In the genomic region with DNA sequence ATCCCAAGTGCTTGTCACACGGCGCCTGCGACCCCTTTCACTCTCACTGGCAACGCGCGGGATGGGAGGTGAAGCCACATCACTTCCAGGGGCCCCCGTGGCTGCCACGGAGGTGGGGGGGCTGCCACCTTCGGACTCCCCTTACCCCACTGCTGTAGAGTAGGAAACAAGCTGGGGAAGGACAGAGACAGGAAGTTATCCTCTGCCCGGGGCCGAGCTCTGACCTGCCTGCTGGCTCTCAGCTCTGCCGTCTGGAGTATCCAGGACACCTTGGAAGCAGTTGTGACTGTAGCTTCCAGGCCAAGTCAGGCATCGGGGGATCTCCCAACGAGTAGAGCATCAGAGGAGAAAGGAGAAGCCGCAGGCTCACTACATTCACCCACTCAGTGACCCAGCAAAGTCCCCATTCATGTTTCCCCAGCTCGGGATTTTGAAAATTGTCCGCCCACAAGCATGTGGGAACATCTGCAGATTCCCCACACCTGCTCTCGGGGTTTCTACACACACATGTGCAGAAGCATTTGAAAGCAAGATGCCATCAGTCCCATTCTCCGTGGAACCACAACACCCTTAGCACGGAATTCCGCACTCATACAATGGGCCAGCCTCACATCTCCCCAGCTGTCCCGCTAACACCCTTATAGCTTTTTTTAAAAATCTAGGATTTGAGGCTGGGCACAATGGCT, we compare ENCODE assay signal across 9 cellular contexts. TPM values are rescaled to one million over a fixed set of nuclear protein-coding genes. Genes with fewer than 3 reads are reported as not detected.
A peak's percentile ranks its signal among the peaks of the same experiment; 100 is the strongest.
DNase-seq lines count a peak whose midpoint lies in the region; ATAC-seq, FAIRE-seq and TF ChIP-seq lines count a peak whose summit lies in the region.
"Had no signal": no experiment of that assay in that cellular context is flagged by ENCODE, and none has a peak within 500 bp of the region (broad histone marks: within the 10 kb centered on the region; RNA-seq: fewer than 3 reads in every experiment).

No MANE protein-coding gene starts in this region.

- H3K4me3 ChIP-seq in HepG2 (replicated peaks in 1 of 3; ENCODE audit: insufficient read depth in 1 of 3, low read depth in 2 of 3, low read length in 3 of 3) (peak overlapping the region in 2 of 3 experiments; percentile 31 to 55; a peak in 2 of 6 replicates), transverse colon (peak overlapping the region in 3 of 4 donors; percentile 33 to 52 (median 35))
- H3K4me3 ChIP-seq: body of pancreas had no signal

- no peak for FAIRE-seq in HepG2 (lab: Jason Lieb, UNC)

- POLR2A ChIA-PET in HepG2 (lab: Yijun Ruan, JAX): no interaction called here

- TF ChIP-seq CTCF in HepG2 (CRISPR knock-in tag; IDR thresholded peaks at IDR 0.05) (no peak), transverse colon (IDR thresholded peaks at IDR 0.05) (no peak)

- H3K36me3 ChIP-seq in HepG2 (replicated peaks in 1 of 2; ENCODE audit: control insufficient read depth in 1 of 2, insufficient read depth in 2 of 2, low read length in 2 of 2) (no peaks in the 10 kb centered on the region), transverse colon (no peaks in the 10 kb centered on the region)

- H3K4me3 Mint-ChIP-seq in activated T-cell treated with anti-CD3 and anti-CD28 coated beads, Interleukin-2, amount 50 U/mL, for 24 hours: peak overlapping the region; percentile 54
- peak overlapping the region; percentile 27 for H3K4me3 Mint-ChIP-seq in activated naive CD8-positive, alpha-beta T cell

- TF ChIP-seq POLR2A in HepG2 (IDR thresholded peaks at IDR 0.05; ENCODE audit: insufficient read depth in 1 of 2, low read depth in 2 of 2, low read length in 2 of 2) (no peak), transverse colon (IDR thresholded peaks at IDR 0.05) (no peak)

- in situ Hi-C loops in HepG2 (cut with HindIII; ENCODE audit: extremely low pct_ligation_motif_present, low pct_unique_long_range_greater_than_20kb) (no loop called here), transverse colon (cut with MboI; ENCODE audit: low pct_ligation_motif_present in 1 of 4, low pct_unique_long_range_greater_than_20kb in 1 of 4, low sequenced_read_pairs in 3 of 4) (loop anchor here in 1 of 4 donors (25.0 kb wide), 1 partner anchor 93 kb away; a partner anchor contains a TSS)

- no peak overlapping the region for H3K27ac Mint-ChIP-seq in activated T-cell treated with anti-CD3 and anti-CD28 coated beads, Interleukin-2, amount 50 U/mL, for 24 hours
- no peak overlapping the region for H3K27ac Mint-ChIP-seq in activated naive CD8-positive, alpha-beta T cell

- intact Hi-C loops in HepG2 (cut with micrococcal nuclease; ENCODE audit: unreplicated experiment): no loop called here
- intact Hi-C loops in transverse colon (cut with DNase I; ENCODE audit: low total_unique reads): no loop called here

- ATAC-seq in HepG2 (peak; percentile 44), HG03139 (IDR thresholded peaks at IDR 0.05; ENCODE audit: unreplicated experiment) (no peak)

- DNase-seq in activated T-cell treated with anti-CD3 and anti-CD28 coated beads, Interleukin-2, amount 50 U/mL, for 24 hours: no peak
- DNase-seq in activated T-cell treated with anti-CD3 and anti-CD28 coated beads, Interleukin-2, amount 50 U/mL, for 48 hours: no peak
- DNase-seq in HepG2 (ENCODE audit: low spot score) (no peak), transverse colon (no peak), SW480 (ENCODE audit: low spot score) (no peak)
- DNase-seq in activated CD4-positive, alpha-beta T cell treated with anti-CD3 and anti-CD28 coated beads for 1 hour: no peak

- H3K4me2 ChIP-seq in HepG2 (ENCODE audit: low read depth, low read length): peak overlapping the region; percentile 62

- TF ChIP-seq RAD21 in HepG2 (CRISPR knock-in tag; IDR thresholded peaks at IDR 0.05): no peak

- BruUV-seq in HepG2 (replicated peaks; lab: Mats Ljungman, UMichigan): no TSS peak

- H3K27me3 ChIP-seq in HepG2 (ENCODE audit: control insufficient read depth in 1 of 2, insufficient read depth in 2 of 2, low read length in 2 of 2) (peaks cover 4 to 29% of the 10 kb centered on the region in 2 experiments; a peak in 4 of 5 replicates), transverse colon (no peaks in the 10 kb centered on the region)
- H3K27me3 ChIP-seq: body of pancreas had no signal

- H4K20me1 ChIP-seq in HepG2 (ENCODE audit: insufficient read depth, low read length): no peaks in the 10 kb centered on the region

- H3K9me3 ChIP-seq in HepG2 (ENCODE audit: low read length): no peaks in the 10 kb centered on the region
- H3K9me3 ChIP-seq in transverse colon: no peaks in the 10 kb centered on the region
- H3K9me3 ChIP-seq: body of pancreas had no signal

- H3K36me3 Mint-ChIP-seq in activated T-cell treated with anti-CD3 and anti-CD28 coated beads, Interleukin-2, amount 50 U/mL, for 24 hours (ENCODE audit: low read depth): no peaks in the 10 kb centered on the region
- no peaks in the 10 kb centered on the region for H3K36me3 Mint-ChIP-seq in activated naive CD8-positive, alpha-beta T cell

- no peaks in the 10 kb centered on the region for H3K79me2 ChIP-seq in HepG2 (ENCODE audit: insufficient read depth, low read length)

- no peak for TF ChIP-seq EP300 in HepG2 (IDR thresholded peaks at IDR 0.05; ENCODE audit: low read depth in 2 of 2, low read length in 2 of 2)
- no peak for TF ChIP-seq EP300 in HepG2 (CRISPR knock-in tag; IDR thresholded peaks at IDR 0.05; ENCODE audit: borderline replicate concordance)
- no peak for TF ChIP-seq EP300 in transverse colon (IDR thresholded peaks at IDR 0.05; ENCODE audit: low read depth)

- H2AFZ ChIP-seq in HepG2 (ENCODE audit: low read length): no peak overlapping the region

- CTCF ChIA-PET in HepG2 (lab: Yijun Ruan, JAX; ENCODE audit: low intra/inter-chr PET ratio, low total read pairs): no interaction called here

- H3K27ac ChIP-seq in HepG2 (ENCODE audit: extremely low read length, insufficient read depth, low read length) (no peak overlapping the region), transverse colon (peak overlapping the region in 1 of 4 donors; percentile 45)
- H3K27ac ChIP-seq: body of pancreas had no signal

- peaks cover 48% of the 10 kb centered on the region for H3K4me1 Mint-ChIP-seq in activated T-cell treated with anti-CD3 and anti-CD28 coated beads, Interleukin-2, amount 50 U/mL, for 24 hours (ENCODE audit: low read depth)
- H3K4me1 Mint-ChIP-seq in activated naive CD8-positive, alpha-beta T cell (ENCODE audit: low read depth): peaks cover 44% of the 10 kb centered on the region

- WGBS in HepG2 (ENCODE audit: low lambda C conversion rate): 30% methylated on average over 2 of the region's 22 CpGs
- WGBS in transverse colon (ENCODE audit: low coverage in 1 of 2), 2 donors: 62% methylated on average over 22 of the region's 22 CpGs; no CpG with 5 or more reads in 1 of the 2 donors

- peaks cover 62% of the 10 kb centered on the region for H3K27me3 Mint-ChIP-seq in activated T-cell treated with anti-CD3 and anti-CD28 coated beads, Interleukin-2, amount 50 U/mL, for 24 hours
- no peaks in the 10 kb centered on the region for H3K27me3 Mint-ChIP-seq in activated naive CD8-positive, alpha-beta T cell

- H3K4me1 ChIP-seq in HepG2 (ENCODE audit: insufficient read depth, low read length) (0 out of 2 replicates have a peak, but pooled peaks cover 6% of the 10 kb centered on the region), transverse colon (peaks cover 0 to 9% (median 3%) of the 10 kb centered on the region in 4 donors)

- H3K9ac ChIP-seq in HepG2 (ENCODE audit: insufficient read depth, low read depth, low read length): no peak overlapping the region

- no peaks in the 10 kb centered on the region for H3K9me3 Mint-ChIP-seq in activated T-cell treated with anti-CD3 and anti-CD28 coated beads, Interleukin-2, amount 50 U/mL, for 24 hours
- H3K9me3 Mint-ChIP-seq in activated naive CD8-positive, alpha-beta T cell (ENCODE audit: low read depth): no peaks in the 10 kb centered on the region

RNA-seq across cellular contexts. Expression of a gene that starts 10.8 kb away (rescaled TPM):
- total RNA-seq in HepG2 (2016; rRNA removed; fragmentation: Illumina TruSeq; extraction: Trizol) (not detected in 2 replicates), transverse colon (1 to 10 TPM; 2.0 to 6.6 (median 4.2) TPM)
- not detected in 2 replicates for total RNA-seq in HepG2 (2016; cell fraction: cytosol; rRNA removed; fragmentation: Illumina TruSeq; extraction: Trizol; ENCODE audit: low read depth)
- not detected in 2 replicates for total RNA-seq in HepG2 (2016; cell fraction: insoluble cytoplasmic fraction; rRNA removed; fragmentation: Illumina TruSeq; extraction: Trizol)
- not detected in 2 replicates for total RNA-seq in HepG2 (2016; cell fraction: membrane; rRNA removed; fragmentation: Illumina TruSeq; extraction: Trizol)
- not detected in 2 replicates for total RNA-seq in HepG2 (2016; cell fraction: nucleus; rRNA removed; fragmentation: Illumina TruSeq; extraction: Trizol)
- polyA plus RNA-seq in HepG2 (2011; rRNA removed): 0.03 TPM in 1 of 2 replicates, not detected in the other
- polyA plus RNA-seq in HepG2 (2011; cell fraction: cytosol; rRNA removed): 0.08 TPM in 1 of 2 replicates, not detected in the other
- polyA plus RNA-seq in HepG2 (2011; cell fraction: nucleus; rRNA removed): 0.21 and 0.28 TPM in 2 replicates
- 0.04 TPM in 1 of 2 replicates, not detected in the other for polyA plus RNA-seq in HepG2 (2012)
- not detected in 2 replicates for polyA plus RNA-seq in HepG2 (2016; cell fraction: cytosol; fragmentation: Illumina TruSeq; extraction: Trizol; ENCODE audit: low read depth)
- polyA plus RNA-seq in HepG2 (2016; cell fraction: insoluble cytoplasmic fraction; fragmentation: Illumina TruSeq; extraction: Trizol; ENCODE audit: low read depth): not detected in 2 replicates
- not detected in 2 replicates for polyA plus RNA-seq in HepG2 (2016; cell fraction: membrane; fragmentation: Illumina TruSeq; extraction: Trizol; ENCODE audit: low read depth)
- not detected in 2 replicates for polyA plus RNA-seq in HepG2 (2016; cell fraction: nucleus; fragmentation: Illumina TruSeq; extraction: Trizol; ENCODE audit: insufficient read depth, low read depth)
- polyA minus RNA-seq in HepG2 (2011; rRNA and poly(A)+ RNA removed; ENCODE audit: low replicate concordance): not detected in 2 replicates
- polyA minus RNA-seq in HepG2 (2011; cell fraction: cytosol; rRNA and poly(A)+ RNA removed): not detected in 2 replicates
- not detected in 2 replicates for polyA minus RNA-seq in HepG2 (2011; cell fraction: nucleus; rRNA and poly(A)+ RNA removed)

RNA-seq across cellular contexts. Expression of a gene that starts 25.1 kb away (rescaled TPM):
- total RNA-seq in HepG2 (2016; rRNA removed; fragmentation: Illumina TruSeq; extraction: Trizol): 124 and 214 TPM in 2 replicates
- 180 and 198 TPM in 2 replicates for total RNA-seq in HepG2 (2016; cell fraction: cytosol; rRNA removed; fragmentation: Illumina TruSeq; extraction: Trizol; ENCODE audit: low read depth)
- total RNA-seq in HepG2 (2016; cell fraction: insoluble cytoplasmic fraction; rRNA removed; fragmentation: Illumina TruSeq; extraction: Trizol): 138 and 213 TPM in 2 replicates
- total RNA-seq in HepG2 (2016; cell fraction: membrane; rRNA removed; fragmentation: Illumina TruSeq; extraction: Trizol): 175 and 187 TPM in 2 replicates
- 143 and 151 TPM in 2 replicates for total RNA-seq in HepG2 (2016; cell fraction: nucleus; rRNA removed; fragmentation: Illumina TruSeq; extraction: Trizol)
- polyA plus RNA-seq in HepG2 (2011; rRNA removed): 288 and 319 TPM in 2 replicates
- polyA plus RNA-seq in HepG2 (2011; cell fraction: cytosol; rRNA removed): 276 and 476 TPM in 2 replicates
- polyA plus RNA-seq in HepG2 (2011; cell fraction: nucleus; rRNA removed): 234 and 252 TPM in 2 replicates
- 198 and 204 TPM in 2 replicates for polyA plus RNA-seq in HepG2 (2012)
- polyA plus RNA-seq in HepG2 (2016; cell fraction: cytosol; fragmentation: Illumina TruSeq; extraction: Trizol; ENCODE audit: low read depth): 201 and 218 TPM in 2 replicates
- polyA plus RNA-seq in HepG2 (2016; cell fraction: insoluble cytoplasmic fraction; fragmentation: Illumina TruSeq; extraction: Trizol; ENCODE audit: low read depth): 141 and 145 TPM in 2 replicates
- 192 and 200 TPM in 2 replicates for polyA plus RNA-seq in HepG2 (2016; cell fraction: membrane; fragmentation: Illumina TruSeq; extraction: Trizol; ENCODE audit: low read depth)
- 301 and 315 TPM in 2 replicates for polyA plus RNA-seq in HepG2 (2016; cell fraction: nucleus; fragmentation: Illumina TruSeq; extraction: Trizol; ENCODE audit: insufficient read depth, low read depth)
- polyA minus RNA-seq in HepG2 (2011; rRNA and poly(A)+ RNA removed; ENCODE audit: low replicate concordance): 172 and 203 TPM in 2 replicates
- 187 and 225 TPM in 2 replicates for polyA minus RNA-seq in HepG2 (2011; cell fraction: cytosol; rRNA and poly(A)+ RNA removed)
- 34.9 TPM in 2 replicates for polyA minus RNA-seq in HepG2 (2011; cell fraction: nucleus; rRNA and poly(A)+ RNA removed)
- 100 to 1,000 TPM in 2 of 4 donors, 10 to 100 TPM in 2; 16.1 to 165 (median 95.8) TPM for total RNA-seq in transverse colon

RNA-seq across cellular contexts. Expression of a gene that starts 25.4 kb away (rescaled TPM):
- total RNA-seq in HepG2 (2016; rRNA removed; fragmentation: Illumina TruSeq; extraction: Trizol) (16.2 and 18.7 TPM in 2 replicates), transverse colon (100 to 1,000 TPM in 2 of 4 donors, 10 to 100 TPM in 2; 77.5 to 203 (median 117) TPM)
- total RNA-seq in HepG2 (2016; cell fraction: cytosol; rRNA removed; fragmentation: Illumina TruSeq; extraction: Trizol; ENCODE audit: low read depth): 13.0 and 13.1 TPM in 2 replicates
- 17.8 and 20.1 TPM in 2 replicates for total RNA-seq in HepG2 (2016; cell fraction: insoluble cytoplasmic fraction; rRNA removed; fragmentation: Illumina TruSeq; extraction: Trizol)
- 8.6 and 11.1 TPM in 2 replicates for total RNA-seq in HepG2 (2016; cell fraction: membrane; rRNA removed; fragmentation: Illumina TruSeq; extraction: Trizol)
- total RNA-seq in HepG2 (2016; cell fraction: nucleus; rRNA removed; fragmentation: Illumina TruSeq; extraction: Trizol): 12.0 and 15.0 TPM in 2 replicates
- 35.5 and 36.0 TPM in 2 replicates for polyA plus RNA-seq in HepG2 (2011; rRNA removed)
- polyA plus RNA-seq in HepG2 (2011; cell fraction: cytosol; rRNA removed): 26.8 and 43.0 TPM in 2 replicates
- polyA plus RNA-seq in HepG2 (2011; cell fraction: nucleus; rRNA removed): 101 and 115 TPM in 2 replicates
- polyA plus RNA-seq in HepG2 (2012): 19.4 and 20.6 TPM in 2 replicates
- 11.0 and 12.1 TPM in 2 replicates for polyA plus RNA-seq in HepG2 (2016; cell fraction: cytosol; fragmentation: Illumina TruSeq; extraction: Trizol; ENCODE audit: low read depth)
- polyA plus RNA-seq in HepG2 (2016; cell fraction: insoluble cytoplasmic fraction; fragmentation: Illumina TruSeq; extraction: Trizol; ENCODE audit: low read depth): 24.4 and 28.5 TPM in 2 replicates
- 10.0 and 10.7 TPM in 2 replicates for polyA plus RNA-seq in HepG2 (2016; cell fraction: membrane; fragmentation: Illumina TruSeq; extraction: Trizol; ENCODE audit: low read depth)
- polyA plus RNA-seq in HepG2 (2016; cell fraction: nucleus; fragmentation: Illumina TruSeq; extraction: Trizol; ENCODE audit: insufficient read depth, low read depth): 28.9 and 29.2 TPM in 2 replicates
- polyA minus RNA-seq in HepG2 (2011; rRNA and poly(A)+ RNA removed; ENCODE audit: low replicate concordance): 56.4 and 152 TPM in 2 replicates
- 11.8 and 17.8 TPM in 2 replicates for polyA minus RNA-seq in HepG2 (2011; cell fraction: cytosol; rRNA and poly(A)+ RNA removed)
- polyA minus RNA-seq in HepG2 (2011; cell fraction: nucleus; rRNA and poly(A)+ RNA removed): 16.5 and 18.6 TPM in 2 replicates

RNA-seq across cellular contexts. Expression of a gene that starts 38.7 kb away (rescaled TPM):
- total RNA-seq in HepG2 (2016; rRNA removed; fragmentation: Illumina TruSeq; extraction: Trizol) (0.22 TPM in 1 of 2 replicates, not detected in the other), transverse colon (1 to 10 TPM in 2 of 4 donors, under 1 TPM in 2; 0.64 to 3.8 (median 1.3) TPM)
- total RNA-seq in HepG2 (2016; cell fraction: cytosol; rRNA removed; fragmentation: Illumina TruSeq; extraction: Trizol; ENCODE audit: low read depth): not detected in 2 replicates
- 0.09 TPM in 1 of 2 replicates, not detected in the other for total RNA-seq in HepG2 (2016; cell fraction: insoluble cytoplasmic fraction; rRNA removed; fragmentation: Illumina TruSeq; extraction: Trizol)
- total RNA-seq in HepG2 (2016; cell fraction: membrane; rRNA removed; fragmentation: Illumina TruSeq; extraction: Trizol): 0.07 TPM in 1 of 2 replicates, not detected in the other
- not detected in 2 replicates for total RNA-seq in HepG2 (2016; cell fraction: nucleus; rRNA removed; fragmentation: Illumina TruSeq; extraction: Trizol)
- 0.10 and 0.30 TPM in 2 replicates for polyA plus RNA-seq in HepG2 (2011; rRNA removed)
- 0.03 and 0.13 TPM in 2 replicates for polyA plus RNA-seq in HepG2 (2011; cell fraction: cytosol; rRNA removed)
- 0.93 and 2.1 TPM in 2 replicates for polyA plus RNA-seq in HepG2 (2011; cell fraction: nucleus; rRNA removed)
- 0.07 and 0.15 TPM in 2 replicates for polyA plus RNA-seq in HepG2 (2012)
- 0.16 and 0.37 TPM in 2 replicates for polyA plus RNA-seq in HepG2 (2016; cell fraction: cytosol; fragmentation: Illumina TruSeq; extraction: Trizol; ENCODE audit: low read depth)
- not detected in 2 replicates for polyA plus RNA-seq in HepG2 (2016; cell fraction: insoluble cytoplasmic fraction; fragmentation: Illumina TruSeq; extraction: Trizol; ENCODE audit: low read depth)
- polyA plus RNA-seq in HepG2 (2016; cell fraction: membrane; fragmentation: Illumina TruSeq; extraction: Trizol; ENCODE audit: low read depth): 0.14 TPM in 1 of 2 replicates, not detected in the other
- polyA plus RNA-seq in HepG2 (2016; cell fraction: nucleus; fragmentation: Illumina TruSeq; extraction: Trizol; ENCODE audit: insufficient read depth, low read depth): 0.57 TPM in 1 of 2 replicates, not detected in the other
- polyA minus RNA-seq in HepG2 (2011; rRNA and poly(A)+ RNA removed; ENCODE audit: low replicate concordance): 0.06 TPM in 1 of 2 replicates, not detected in the other
- polyA minus RNA-seq in HepG2 (2011; cell fraction: cytosol; rRNA and poly(A)+ RNA removed): not detected in 2 replicates
- not detected in 2 replicates for polyA minus RNA-seq in HepG2 (2011; cell fraction: nucleus; rRNA and poly(A)+ RNA removed)
- total RNA-seq: body of pancreas had no signal

RNA-seq across cellular contexts. Expression of a gene that starts 55.5 kb away (rescaled TPM):
- total RNA-seq in HepG2 (2016; rRNA removed; fragmentation: Illumina TruSeq; extraction: Trizol): 1.2 and 3.0 TPM in 2 replicates
- 0.20 and 0.62 TPM in 2 replicates for total RNA-seq in HepG2 (2016; cell fraction: cytosol; rRNA removed; fragmentation: Illumina TruSeq; extraction: Trizol; ENCODE audit: low read depth)
- 0.51 and 3.2 TPM in 2 replicates for total RNA-seq in HepG2 (2016; cell fraction: insoluble cytoplasmic fraction; rRNA removed; fragmentation: Illumina TruSeq; extraction: Trizol)
- total RNA-seq in HepG2 (2016; cell fraction: membrane; rRNA removed; fragmentation: Illumina TruSeq; extraction: Trizol): 0.90 and 1.4 TPM in 2 replicates
- total RNA-seq in HepG2 (2016; cell fraction: nucleus; rRNA removed; fragmentation: Illumina TruSeq; extraction: Trizol): 3.6 and 5.9 TPM in 2 replicates
- polyA plus RNA-seq in HepG2 (2011; rRNA removed): 6.9 and 8.1 TPM in 2 replicates
- 2.0 and 3.8 TPM in 2 replicates for polyA plus RNA-seq in HepG2 (2011; cell fraction: cytosol; rRNA removed)
- 40.4 and 58.7 TPM in 2 replicates for polyA plus RNA-seq in HepG2 (2011; cell fraction: nucleus; rRNA removed)
- polyA plus RNA-seq in HepG2 (2012): 3.4 and 5.7 TPM in 2 replicates
- 0.61 and 0.93 TPM in 2 replicates for polyA plus RNA-seq in HepG2 (2016; cell fraction: cytosol; fragmentation: Illumina TruSeq; extraction: Trizol; ENCODE audit: low read depth)
- polyA plus RNA-seq in HepG2 (2016; cell fraction: insoluble cytoplasmic fraction; fragmentation: Illumina TruSeq; extraction: Trizol; ENCODE audit: low read depth): 1.8 and 2.9 TPM in 2 replicates
- 2.0 and 2.3 TPM in 2 replicates for polyA plus RNA-seq in HepG2 (2016; cell fraction: membrane; fragmentation: Illumina TruSeq; extraction: Trizol; ENCODE audit: low read depth)
- polyA plus RNA-seq in HepG2 (2016; cell fraction: nucleus; fragmentation: Illumina TruSeq; extraction: Trizol; ENCODE audit: insufficient read depth, low read depth): 20.2 and 27.0 TPM in 2 replicates
- 0.68 and 8.0 TPM in 2 replicates for polyA minus RNA-seq in HepG2 (2011; rRNA and poly(A)+ RNA removed; ENCODE audit: low replicate concordance)
- 5.1 and 5.5 TPM in 2 replicates for polyA minus RNA-seq in HepG2 (2011; cell fraction: cytosol; rRNA and poly(A)+ RNA removed)
- 5.0 and 6.8 TPM in 2 replicates for polyA minus RNA-seq in HepG2 (2011; cell fraction: nucleus; rRNA and poly(A)+ RNA removed)
- 10 to 100 TPM in 2 of 4 donors, 1 to 10 TPM in 2; 3.1 to 46.2 (median 24.7) TPM for total RNA-seq in transverse colon
